Comparison of ENCODE assay signal across 21 cellular contexts in the genomic region with DNA sequence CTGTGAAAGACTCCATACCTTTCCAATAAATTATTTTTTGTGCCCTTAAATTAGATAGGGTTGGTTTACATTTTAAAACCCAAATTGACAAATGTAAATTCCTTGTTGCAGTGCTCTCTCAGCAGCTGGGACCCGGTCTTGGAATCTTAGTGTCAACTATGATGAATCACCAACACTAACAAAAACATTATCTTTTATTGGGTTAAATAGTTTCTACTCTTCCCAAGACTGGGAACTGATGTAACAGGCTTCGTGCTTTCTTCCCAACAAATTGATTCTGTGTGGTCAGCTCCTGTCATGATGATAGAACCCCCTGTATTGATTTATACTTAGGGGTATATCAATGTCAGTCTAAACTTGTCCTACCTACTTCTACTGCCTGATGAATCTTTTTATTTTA.
"Had no signal": no experiment of that assay in that cellular context is flagged by ENCODE, and none has a peak within 500 bp of the region (broad histone marks: within the 10 kb centered on the region; RNA-seq: fewer than 3 reads in every experiment).

No MANE protein-coding gene starts in this region.

- H3K27ac ChIP-seq: ascending aorta, esophagus squamous epithelium, neutrophil, parathyroid adenoma, right lobe of liver, testis, VCaP had no signal

- H3K27me3 ChIP-seq: ascending aorta, esophagus squamous epithelium, neutrophil, right lobe of liver, testis had no signal

- H3K4me1 ChIP-seq: ascending aorta, esophagus squamous epithelium, parathyroid adenoma, right lobe of liver, testis had no signal

- DNase-seq: activated CD4-positive, alpha-beta T cell treated with anti-CD3 and anti-CD28 coated beads for 1 hour; activated CD8-positive, alpha-beta memory T cell treated with anti-CD3 and anti-CD28 coated beads for 24 hours; activated CD8-positive, alpha-beta memory T cell treated with anti-CD3 and anti-CD28 coated beads, Interleukin-2, amount 50 U/mL, for 48 hours; activated gamma-delta T cell; effector memory CD8-positive, alpha-beta T cell; esophagus squamous epithelium; foreskin melanocyte; glutamatergic neuron; hypothalamus; left ventricle myocardium superior; mucosa of descending colon; right lobe of liver; stimulated activated CD4-positive, alpha-beta T cell treated with anti-CD3 and anti-CD28 coated beads, Interleukin-4, amount 100 ng/mL, for 24 hours; T-helper 2 cell; testis had no signal

- H3K36me3 ChIP-seq: ascending aorta, esophagus squamous epithelium, neutrophil, right lobe of liver had no signal

- H3K4me3 ChIP-seq: ascending aorta, esophagus squamous epithelium, mucosa of descending colon, right lobe of liver, testis had no signal

- H3K9me3 ChIP-seq: ascending aorta, esophagus squamous epithelium, neutrophil, right lobe of liver, testis had no signal

- ATAC-seq: effector memory CD8-positive, alpha-beta T cell; left ventricle myocardium superior; mucosa of descending colon; natural killer cell treated with Interleukin-12 subunit alpha and Interleukin-12 subunit beta and Interleukin-15 and Interleukin-18, amount 100 ng/mL, for 72 hours; right lobe of liver; stimulated activated memory B cell treated with anti-CD40 and anti-IgM and Interleukin-4, amounts not matched to agents 10 μg/mL and 1 μg/mL and 100 μg/mL, for 72 hours had no signal
